ENCODE assay signal across 1 cellular context in genomic region chr12:117587646-117588287, GRCh38.
TF ChIP-seq lines count a peak whose summit lies in the region.

No MANE protein-coding gene starts in this region.

TF ChIP-seq in HCT116, 20 proteins besides CTCF, POLR2A, EP300 and RAD21 (continued from another document):
- TF ChIP-seq REST (IDR thresholded peaks at IDR 0.05; ENCODE audit: low read depth) (no peak), POLR2AphosphoS5 (IDR thresholded peaks at IDR 0.05; ENCODE audit: low read depth, low read length) (no peak), MAX (IDR thresholded peaks at IDR 0.05) (no peak), CEBPB (IDR thresholded peaks at IDR 0.05; ENCODE audit: low read depth) (no peak), EZH2phosphoT487 (IDR thresholded peaks at IDR 0.05; ENCODE audit: borderline replicate concordance) (no peak), ZFX (IDR thresholded peaks at IDR 0.05) (no peak)
